In genomic region chr12:113207621-113208040, GRCh38 we compare ENCODE assay signal across 10 cellular contexts. TPM values are rescaled to one million over a fixed set of nuclear protein-coding genes. Genes with fewer than 3 reads are reported as not detected.
DNase-seq lines count a peak whose midpoint lies in the region; ATAC-seq and TF ChIP-seq lines count a peak whose summit lies in the region.
"Had no signal": no experiment of that assay in that cellular context is flagged by ENCODE, and none has a peak within 500 bp of the region (broad histone marks: within the 10 kb centered on the region; RNA-seq: fewer than 3 reads in every experiment).

No MANE protein-coding gene starts in this region.

- peak overlapping the region; percentile 80 for H3K27ac ChIP-seq in HL-60 (replicated peaks)
- no peak overlapping the region for H3K27ac ChIP-seq in smooth muscle cell (ENCODE audit: low read depth)
- H3K27ac ChIP-seq: epithelial cell of prostate had no signal

- H3K4me1 ChIP-seq in smooth muscle cell (ENCODE audit: low read depth): peaks cover 4% of the 10 kb centered on the region

- H2AFZ ChIP-seq in smooth muscle cell (ENCODE audit: low read depth): no peak overlapping the region

- H3K9me3 ChIP-seq in smooth muscle cell (replicated peaks; ENCODE audit: low read depth): no peaks in the 10 kb centered on the region

- H4K20me1 ChIP-seq in smooth muscle cell (ENCODE audit: low read depth): no peaks in the 10 kb centered on the region

- TF ChIP-seq CTCF in HL-60 (IDR thresholded peaks at IDR 0.05; ENCODE audit: insufficient read depth, low read length) (no peak), smooth muscle cell (IDR thresholded peaks at IDR 0.05; ENCODE audit: borderline replicate concordance, insufficient read depth, poor library complexity, severe bottlenecking) (no peak)

- peak; percentile 42 for ATAC-seq in activated CD8-positive, alpha-beta T cell treated with anti-CD3 and anti-CD28 coated beads, Interleukin-2, amount 10 ng/mL, durations not matched to agents 7 days and 5 days

- no peaks in the 10 kb centered on the region for H3K36me3 Mint-ChIP-seq in activated T-cell treated with anti-CD3 and anti-CD28 coated beads, Interleukin-2, amount 50 U/mL, for 24 hours (ENCODE audit: low read depth)
- H3K36me3 Mint-ChIP-seq in activated CD8-positive, alpha-beta T cell treated with anti-CD3 and anti-CD28 coated beads, Interleukin-2, amount 10 ng/mL, durations not matched to agents 7 days and 5 days (ENCODE audit: low read depth): peaks cover 8% of the 10 kb centered on the region

- no peak overlapping the region for H3K9ac ChIP-seq in smooth muscle cell (ENCODE audit: low read depth)

- no peak overlapping the region for H3K4me3 Mint-ChIP-seq in activated T-cell treated with anti-CD3 and anti-CD28 coated beads, Interleukin-2, amount 50 U/mL, for 24 hours
- H3K4me3 Mint-ChIP-seq in activated CD8-positive, alpha-beta T cell treated with anti-CD3 and anti-CD28 coated beads, Interleukin-2, amount 10 ng/mL, durations not matched to agents 7 days and 5 days: peak overlapping the region; percentile 56

- no peaks in the 10 kb centered on the region for H3K79me2 ChIP-seq in smooth muscle cell (ENCODE audit: low read depth)

- H3K27me3 Mint-ChIP-seq in activated T-cell treated with anti-CD3 and anti-CD28 coated beads, Interleukin-2, amount 50 U/mL, for 24 hours: no peaks in the 10 kb centered on the region
- H3K27me3 Mint-ChIP-seq in activated CD8-positive, alpha-beta T cell treated with anti-CD3 and anti-CD28 coated beads, Interleukin-2, amount 10 ng/mL, durations not matched to agents 7 days and 5 days (ENCODE audit: low read depth): no peaks in the 10 kb centered on the region

- peak overlapping the region; percentile 94 for H3K27ac Mint-ChIP-seq in activated T-cell treated with anti-CD3 and anti-CD28 coated beads, Interleukin-2, amount 50 U/mL, for 24 hours
- peak overlapping the region; percentile 93 for H3K27ac Mint-ChIP-seq in activated CD8-positive, alpha-beta T cell treated with anti-CD3 and anti-CD28 coated beads, Interleukin-2, amount 10 ng/mL, durations not matched to agents 7 days and 5 days

- POLR2A ChIA-PET in activated CD8-positive, alpha-beta T cell treated with anti-CD3 and anti-CD28 coated beads, Interleukin-2, amount 10 ng/mL, durations not matched to agents 7 days and 5 days (lab: Charles Lee): interaction anchor here (1.0 to 1.7 kb wide), 5 partner anchors 10 to 229 kb away, joined by 3 to 22 read pairs (median 5); partner anchors contain the start of genes OAS2 and TPCN1

- H3K9me3 Mint-ChIP-seq in activated T-cell treated with anti-CD3 and anti-CD28 coated beads, Interleukin-2, amount 50 U/mL, for 24 hours: no peaks in the 10 kb centered on the region
- H3K9me3 Mint-ChIP-seq in activated CD8-positive, alpha-beta T cell treated with anti-CD3 and anti-CD28 coated beads, Interleukin-2, amount 10 ng/mL, durations not matched to agents 7 days and 5 days (ENCODE audit: insufficient read depth): no peaks in the 10 kb centered on the region

- 71% methylated on average over 6 of the region's 6 CpGs for WGBS in smooth muscle cell (ENCODE audit: low lambda C conversion rate)

- no peaks in the 10 kb centered on the region for H3K36me3 ChIP-seq in smooth muscle cell (ENCODE audit: low read depth)

- no peaks in the 10 kb centered on the region for H3K27me3 ChIP-seq in HL-60 (ENCODE audit: insufficient read depth, poor library complexity, severe bottlenecking)
- H3K27me3 ChIP-seq in smooth muscle cell (ENCODE audit: low read depth): no peaks in the 10 kb centered on the region

- DNase-seq in activated T-cell treated with anti-CD3 and anti-CD28 coated beads, Interleukin-2, amount 50 U/mL, for 24 hours: no peak
- DNase-seq in activated T-cell treated with anti-CD3 and anti-CD28 coated beads, Interleukin-2, amount 50 U/mL, for 1 hour: no peak
- DNase-seq in HL-60 (ENCODE audit: low read depth in 1 of 2, low spot score in 1 of 2) (peak in 1 of 2 experiments; percentile 63), smooth muscle cell (lab: John Stamatoyannopoulos, UW; ENCODE audit: unreplicated experiment) (no peak), NCI-H69 (lab: John Stamatoyannopoulos, UW) (no peak), cerebellar cortex (ENCODE audit: low spot score) (no peak), cortex of kidney (lab: John Stamatoyannopoulos, UW) (no peak)
- peak; percentile 45 for DNase-seq in activated CD8-positive, alpha-beta T cell treated with anti-CD3 and anti-CD28 coated beads, Interleukin-2, amount 10 ng/mL, durations not matched to agents 7 days and 5 days

- H3K4me1 Mint-ChIP-seq in activated T-cell treated with anti-CD3 and anti-CD28 coated beads, Interleukin-2, amount 50 U/mL, for 24 hours (ENCODE audit: low read depth): peaks cover 54% of the 10 kb centered on the region
- H3K4me1 Mint-ChIP-seq in activated CD8-positive, alpha-beta T cell treated with anti-CD3 and anti-CD28 coated beads, Interleukin-2, amount 10 ng/mL, durations not matched to agents 7 days and 5 days (ENCODE audit: low read depth): peaks cover 63% of the 10 kb centered on the region

- CTCF ChIA-PET in activated CD8-positive, alpha-beta T cell treated with anti-CD3 and anti-CD28 coated beads, Interleukin-2, amount 10 ng/mL, durations not matched to agents 7 days and 5 days (lab: Charles Lee): interaction anchor here (1.1 to 2.1 kb wide), 7 partner anchors 10 to 33 kb away, joined by 3 to 17 read pairs (median 4); partner anchors contain the start of gene TPCN1

- H3K4me2 ChIP-seq in smooth muscle cell: peak overlapping the region; percentile 1

- H3F3A ChIP-seq in smooth muscle cell (ENCODE audit: low read depth): peaks cover 12% of the 10 kb centered on the region

- H3K4me3 ChIP-seq in HL-60 (replicated peaks; ENCODE audit: insufficient read depth, low read length): no peak overlapping the region
- no peak overlapping the region for H3K4me3 ChIP-seq in smooth muscle cell
- H3K4me3 ChIP-seq: lung had no signal

RNA-seq across cellular contexts. Expression of gene TPCN1, which starts 13.6 kb away (rescaled TPM):
- total RNA-seq in activated CD8-positive, alpha-beta T cell treated with anti-CD3 and anti-CD28 coated beads, Interleukin-2, amount 10 ng/mL, durations not matched to agents 7 days and 5 days: 10 to 100 TPM; 13.7 to 16.1 TPM
- 12.1 and 12.9 TPM in 2 replicates for total RNA-seq in smooth muscle cell
- polyA plus RNA-seq in smooth muscle cell: 29.2 and 29.6 TPM in 2 replicates

RNA-seq across cellular contexts. Expression of gene RITA1, which starts 22.1 kb away (rescaled TPM):
- 10 to 100 TPM; 21.0 to 22.6 TPM for total RNA-seq in activated CD8-positive, alpha-beta T cell treated with anti-CD3 and anti-CD28 coated beads, Interleukin-2, amount 10 ng/mL, durations not matched to agents 7 days and 5 days
- total RNA-seq in smooth muscle cell: 9.1 and 9.6 TPM in 2 replicates
- 12.2 and 14.0 TPM in 2 replicates for polyA plus RNA-seq in smooth muscle cell

RNA-seq across cellular contexts. Expression of gene DDX54, which starts 22.4 kb away (rescaled TPM):
- total RNA-seq in activated CD8-positive, alpha-beta T cell treated with anti-CD3 and anti-CD28 coated beads, Interleukin-2, amount 10 ng/mL, durations not matched to agents 7 days and 5 days: 10 to 100 TPM; 79.4 to 82.0 TPM
- total RNA-seq in smooth muscle cell: 19.3 and 39.3 TPM in 2 replicates
- 28.3 and 32.5 TPM in 2 replicates for polyA plus RNA-seq in smooth muscle cell

RNA-seq across cellular contexts. Expression of gene CFAP73, which starts 58.1 kb away (rescaled TPM):
- under 1 TPM; 0.23 to 0.34 TPM for total RNA-seq in activated CD8-positive, alpha-beta T cell treated with anti-CD3 and anti-CD28 coated beads, Interleukin-2, amount 10 ng/mL, durations not matched to agents 7 days and 5 days
- total RNA-seq in smooth muscle cell: not detected in 2 replicates
- polyA plus RNA-seq in smooth muscle cell: not detected in 2 replicates
